ENCODE assay signal across 19 cellular contexts in the genomic region with DNA sequence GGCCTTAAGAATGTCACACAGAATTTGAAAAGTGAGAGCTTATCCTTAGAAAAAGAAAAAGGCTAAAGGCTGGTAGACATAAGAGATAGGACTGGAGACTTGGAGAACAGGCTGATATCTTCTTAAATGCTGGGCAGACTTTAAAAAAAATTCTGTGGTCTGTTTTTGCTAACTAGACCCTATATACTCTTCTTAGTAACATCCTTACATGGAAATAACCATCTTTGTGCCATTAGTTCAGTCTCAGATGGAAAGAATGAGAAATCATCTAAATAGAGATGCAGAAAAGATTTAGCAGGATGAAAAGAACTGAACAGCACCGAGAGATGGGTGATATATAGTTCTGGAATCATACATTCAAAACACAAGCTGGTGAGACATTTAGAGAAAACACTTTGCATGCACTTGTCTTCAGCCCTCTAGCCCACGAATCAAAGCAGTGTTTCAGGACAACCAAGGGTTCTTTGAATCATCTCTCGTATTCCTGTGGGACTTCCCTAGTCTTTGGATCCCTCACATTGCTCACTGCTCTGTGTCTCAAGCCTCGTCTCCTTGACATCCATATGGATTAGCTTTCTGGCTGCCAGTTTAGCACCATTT.
DNase-seq lines count a peak whose midpoint lies in the region; ATAC-seq lines count a peak whose summit lies in the region.
"Had no signal": no experiment of that assay in that cellular context is flagged by ENCODE, and none has a peak within 500 bp of the region (broad histone marks: within the 10 kb centered on the region; RNA-seq: fewer than 3 reads in every experiment).

No MANE protein-coding gene starts in this region.

- peak; percentile 26 for DNase-seq in activated CD4-positive, alpha-beta T cell treated with anti-CD3 and anti-CD28 coated beads for 48 hours
- no peak for DNase-seq in activated CD4-positive, alpha-beta T cell treated with anti-CD3 and anti-CD28 coated beads, Interleukin-2, amount 50 U/mL, for 1 hour
- DNase-seq in activated naive CD4-positive, alpha-beta T cell treated with anti-CD3 and anti-CD28 coated beads, Interleukin-2, amount 50 U/mL, for 16 hours: no peak
- DNase-seq in activated naive CD4-positive, alpha-beta T cell treated with anti-CD3 and anti-CD28 coated beads, Interleukin-2, amount 50 U/mL, for 72 hours (ENCODE audit: low spot score in 2 of 2): peak in 1 of 2 donors; percentile 18
- no peak for DNase-seq in LoVo (ENCODE audit: low spot score)
- no peak for DNase-seq in NCI-H1930 (lab: John Stamatoyannopoulos, UW)
- DNase-seq: BE2C; CD4-positive, CD25-positive, alpha-beta regulatory T cell; COR-L47; DMS 273 treated with DMSO at 0.1 percent for 48 hours; KBM-7; NCI-H1105 treated with DMSO at 0.1 percent for 48 hours; NCI-H1694; NCI-H510A; NCI-H748 treated with DMSO at 0.1 percent for 48 hours; NK-92 treated with Interleukin-12 subunit alpha and Interleukin-12 subunit beta, amount 100 ng/mL, for 24 hours had no signal

- no peak overlapping the region for H3K4me3 Mint-ChIP-seq in activated naive CD4-positive, alpha-beta T cell treated with anti-CD3 and anti-CD28 coated beads, Interleukin-2, amount 50 U/mL, for 24 hours
- H3K4me3 Mint-ChIP-seq in stimulated activated naive CD8-positive, alpha-beta T cell treated with anti-CD3 and anti-CD28 coated beads, Interleukin-15, Interleukin-2, amounts not matched to agents 100 ng/mL and 50 ng/mL, for 24 hours: peak overlapping the region; percentile 2
- H3K4me3 Mint-ChIP-seq: CD4-positive, CD25-positive, alpha-beta regulatory T cell had no signal

- H3K9me3 Mint-ChIP-seq in activated naive CD4-positive, alpha-beta T cell treated with anti-CD3 and anti-CD28 coated beads, Interleukin-2, amount 50 U/mL, for 24 hours: no peaks in the 10 kb centered on the region
- H3K9me3 Mint-ChIP-seq in activated naive CD4-positive, alpha-beta T cell treated with anti-CD3 and anti-CD28 coated beads, Interleukin-2, amount 50 U/mL, for 72 hours: peaks cover 12 to 20% of the 10 kb centered on the region in 2 donors
- H3K9me3 Mint-ChIP-seq in stimulated activated naive CD8-positive, alpha-beta T cell treated with anti-CD3 and anti-CD28 coated beads, Interleukin-15, Interleukin-2, amounts not matched to agents 100 ng/mL and 50 ng/mL, for 24 hours: peaks cover 8% of the 10 kb centered on the region

- peak overlapping the region; percentile 76 for H3K27ac Mint-ChIP-seq in activated naive CD4-positive, alpha-beta T cell treated with anti-CD3 and anti-CD28 coated beads, Interleukin-2, amount 50 U/mL, for 24 hours
- peak overlapping the region; percentile 89 to 96 for H3K27ac Mint-ChIP-seq in activated naive CD4-positive, alpha-beta T cell treated with anti-CD3 and anti-CD28 coated beads, Interleukin-2, amount 50 U/mL, for 72 hours
- H3K27ac Mint-ChIP-seq in stimulated activated naive CD8-positive, alpha-beta T cell treated with anti-CD3 and anti-CD28 coated beads, Interleukin-15, Interleukin-2, amounts not matched to agents 100 ng/mL and 50 ng/mL, for 24 hours: peak overlapping the region; percentile 92

- H3K27me3 Mint-ChIP-seq in activated naive CD4-positive, alpha-beta T cell treated with anti-CD3 and anti-CD28 coated beads, Interleukin-2, amount 50 U/mL, for 24 hours: no peaks in the 10 kb centered on the region
- no peaks in the 10 kb centered on the region for H3K27me3 Mint-ChIP-seq in stimulated activated naive CD8-positive, alpha-beta T cell treated with anti-CD3 and anti-CD28 coated beads, Interleukin-15, Interleukin-2, amounts not matched to agents 100 ng/mL and 50 ng/mL, for 24 hours
- H3K27me3 Mint-ChIP-seq: CD4-positive, CD25-positive, alpha-beta regulatory T cell had no signal

- H3K4me1 Mint-ChIP-seq in activated naive CD4-positive, alpha-beta T cell treated with anti-CD3 and anti-CD28 coated beads, Interleukin-2, amount 50 U/mL, for 24 hours: peaks cover 5% of the 10 kb centered on the region
- H3K4me1 Mint-ChIP-seq in stimulated activated naive CD8-positive, alpha-beta T cell treated with anti-CD3 and anti-CD28 coated beads, Interleukin-15, Interleukin-2, amounts not matched to agents 100 ng/mL and 50 ng/mL, for 24 hours (ENCODE audit: low read depth): peaks cover 35% of the 10 kb centered on the region

- ATAC-seq in activated naive CD4-positive, alpha-beta T cell treated with anti-CD3 and anti-CD28 coated beads, Interleukin-2, amount 50 U/mL, for 72 hours: peak; percentile 93 to 97
- ATAC-seq: HepG2 had no signal

- H3K36me3 Mint-ChIP-seq in activated naive CD4-positive, alpha-beta T cell treated with anti-CD3 and anti-CD28 coated beads, Interleukin-2, amount 50 U/mL, for 24 hours: peaks cover 35% of the 10 kb centered on the region
- peaks cover 53 to 68% of the 10 kb centered on the region in 2 donors for H3K36me3 Mint-ChIP-seq in activated naive CD4-positive, alpha-beta T cell treated with anti-CD3 and anti-CD28 coated beads, Interleukin-2, amount 50 U/mL, for 72 hours
- peaks cover 72% of the 10 kb centered on the region for H3K36me3 Mint-ChIP-seq in stimulated activated naive CD8-positive, alpha-beta T cell treated with anti-CD3 and anti-CD28 coated beads, Interleukin-15, Interleukin-2, amounts not matched to agents 100 ng/mL and 50 ng/mL, for 24 hours (ENCODE audit: low read depth)
